In the genomic region with DNA sequence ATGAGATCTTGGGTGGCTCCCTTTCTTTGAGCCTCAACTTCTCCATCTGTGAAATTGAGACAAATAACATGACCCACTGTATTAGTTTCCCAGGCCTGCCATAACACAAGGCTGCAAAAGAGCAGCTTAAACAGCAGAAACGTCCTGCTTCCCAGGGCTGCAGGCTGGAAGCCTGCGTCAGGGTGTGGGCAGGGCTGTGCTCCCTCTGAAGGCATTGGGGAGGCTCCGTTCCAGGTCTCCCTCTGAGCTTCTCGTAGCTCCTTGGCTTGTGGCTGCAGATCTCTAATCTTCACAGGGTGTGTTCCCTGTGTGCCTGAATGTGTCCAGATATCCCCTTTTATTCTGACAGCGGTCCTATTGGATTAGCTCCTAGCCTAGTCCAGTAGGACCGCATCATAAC, we compare ENCODE assay signal across 9 cellular contexts.
"Had no signal": no experiment of that assay in that cellular context is flagged by ENCODE, and none has a peak within 500 bp of the region (broad histone marks: within the 10 kb centered on the region; RNA-seq: fewer than 3 reads in every experiment).

No MANE protein-coding gene starts in this region.

- H3K4me3 Mint-ChIP-seq: GM23338, HFFc6 had no signal

- H3K36me3 ChIP-seq: HAP-1 had no signal

- ATAC-seq: GM23338, HCT116 had no signal

- H3K9ac ChIP-seq: KMS-11 had no signal

- DNase-seq: H7, HFFc6, IMR-90, KBM-7 had no signal

- H3K4me2 ChIP-seq: GM23338, KMS-11 had no signal

- H3K27ac Mint-ChIP-seq: GM23338, HFFc6 had no signal

- H3K4me3 ChIP-seq: GM23338, HAP-1 had no signal

- H2AFZ ChIP-seq: GM23338 had no signal

- H3K27ac ChIP-seq: KMS-11 had no signal

- H3K4me1 ChIP-seq: HAP-1 had no signal

- H3K9me3 Mint-ChIP-seq: GM23338 had no signal

- FAIRE-seq: HTR-8/SVneo had no signal

- H3K9me3 ChIP-seq: HAP-1 had no signal
